1 cellular context compared by ENCODE assay signal in the genomic region with DNA sequence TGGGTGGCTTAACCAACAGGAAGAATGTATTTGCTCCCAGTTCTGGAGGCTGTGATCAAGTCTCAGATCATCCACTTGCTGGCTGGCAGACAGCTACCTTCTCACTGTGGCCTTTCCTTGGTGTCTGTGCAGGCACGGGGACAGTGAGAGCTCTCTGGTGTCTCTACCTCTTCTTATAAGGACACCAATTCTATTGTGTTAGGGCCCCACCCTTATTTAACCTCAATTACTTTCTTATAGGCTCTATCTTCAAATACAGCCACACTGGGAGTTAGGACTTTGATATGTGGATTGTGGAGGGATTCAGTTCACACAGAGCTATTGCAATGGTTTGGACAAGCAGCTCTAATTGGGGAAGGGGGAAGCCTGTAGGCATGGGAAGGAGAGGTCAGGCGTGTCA.
TF ChIP-seq lines count a peak whose summit lies in the region.

No MANE protein-coding gene starts in this region.

TF ChIP-seq in HepG2, 621 proteins besides CTCF, POLR2A, EP300 and RAD21:
- no peak for TF ChIP-seq KMT2B (CRISPR knock-in tag; IDR thresholded peaks at IDR 0.05)
- TF ChIP-seq ZNF264 (CRISPR knock-in tag; IDR thresholded peaks at IDR 0.05), result peak; percentile 92
- TF ChIP-seq SUZ12 (IDR thresholded peaks at IDR 0.05; ENCODE audit: low read depth, low read length), result no peak
TF ChIP-seq in HepG2: peak in this region for 1.
